Comparison of ENCODE assay signal across 8 cellular contexts in the genomic region with DNA sequence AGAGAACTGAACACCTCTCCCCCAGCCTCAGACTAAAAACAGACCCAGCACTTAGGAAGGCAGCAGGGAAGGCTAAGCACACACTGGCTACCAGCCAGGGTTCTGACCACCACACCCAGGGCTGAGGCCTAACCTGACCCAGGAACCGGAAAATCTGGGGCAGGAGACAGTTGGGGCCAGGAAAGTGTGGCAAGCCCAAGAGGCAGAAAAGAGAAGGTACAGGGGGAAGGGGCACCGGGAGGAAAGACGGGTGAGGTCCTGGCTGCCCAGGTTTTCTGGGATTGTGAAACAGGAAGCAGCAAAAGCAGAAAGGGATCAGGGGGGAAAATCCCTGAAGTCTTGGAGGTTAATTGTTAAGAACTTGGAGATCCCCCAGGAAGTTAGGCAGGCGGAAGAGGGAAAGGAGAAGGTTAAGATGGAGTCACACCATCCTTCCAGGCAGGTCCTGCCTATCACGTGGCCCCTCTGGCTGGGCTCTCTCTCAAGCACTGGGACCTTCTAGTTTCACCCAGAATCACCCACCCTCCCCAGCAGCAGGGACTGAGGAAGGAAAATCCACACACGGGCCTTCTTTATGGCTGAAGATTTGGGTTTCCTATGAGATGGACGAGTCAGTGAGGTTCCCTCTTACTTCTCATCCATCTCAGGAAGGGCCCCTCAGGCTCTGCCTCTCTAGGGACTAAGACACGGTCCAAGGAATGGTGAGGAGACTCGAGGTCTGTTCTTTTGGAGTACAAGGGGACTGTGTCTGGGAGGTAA. TPM values are rescaled to one million over a fixed set of nuclear protein-coding genes. Genes with fewer than 3 reads are reported as not detected.
A peak's percentile ranks its signal among the peaks of the same experiment; 100 is the strongest.
DNase-seq lines count a peak whose midpoint lies in the region; ATAC-seq, FAIRE-seq and TF ChIP-seq lines count a peak whose summit lies in the region.

No MANE protein-coding gene starts in this region.

- peak; percentile 16 for ATAC-seq in RWPE2 (ENCODE audit: low read depth)
- peak; percentile 40 for ATAC-seq in mucosa of descending colon

- H3K4me1 Mint-ChIP-seq in activated T-cell treated with anti-CD3 and anti-CD28 coated beads, Interleukin-2, amount 50 U/mL, for 24 hours (ENCODE audit: low read depth), result peaks cover 60% of the 10 kb centered on the region

- TF ChIP-seq CTCF in RWPE2 (IDR thresholded peaks at IDR 0.05; ENCODE audit: poor library complexity, severe bottlenecking) (no peak), mucosa of descending colon (IDR thresholded peaks at IDR 0.05) (no peak)

- H3K27ac Mint-ChIP-seq in activated T-cell treated with anti-CD3 and anti-CD28 coated beads, Interleukin-2, amount 50 U/mL, for 24 hours, result peak overlapping the region; percentile 96

- WGBS in ectodermal cell, 2 experiments, result 68 to 71% methylated on average over 9 of the region's 9 CpGs

- H3K36me3 Mint-ChIP-seq in activated T-cell treated with anti-CD3 and anti-CD28 coated beads, Interleukin-2, amount 50 U/mL, for 24 hours (ENCODE audit: low read depth), result peaks cover 72% of the 10 kb centered on the region

- H3K4me3 ChIP-seq in RWPE2 (ENCODE audit: severe bottlenecking), result peak overlapping the region; percentile 67
- H3K4me3 ChIP-seq in ectodermal cell (ENCODE audit: insufficient read depth, low read depth, low read length), result peak overlapping the region; percentile 72
- no peak overlapping the region for H3K4me3 ChIP-seq in mucosa of descending colon

- no peaks in the 10 kb centered on the region for H3K9me3 Mint-ChIP-seq in activated T-cell treated with anti-CD3 and anti-CD28 coated beads, Interleukin-2, amount 50 U/mL, for 24 hours

- H3K27me3 ChIP-seq in RWPE2 (ENCODE audit: insufficient read depth, poor library complexity, severe bottlenecking) (no peaks in the 10 kb centered on the region), ectodermal cell (ENCODE audit: control insufficient read depth, insufficient read depth, low read length, poor library complexity, severe bottlenecking) (no peaks in the 10 kb centered on the region)

- H3K9me3 ChIP-seq in RWPE2 (ENCODE audit: severe bottlenecking), result no peaks in the 10 kb centered on the region
- H3K9me3 ChIP-seq in ectodermal cell (ENCODE audit: control insufficient read depth, low read length), result no peaks in the 10 kb centered on the region
- H3K9me3 ChIP-seq in mucosa of descending colon, result no peaks in the 10 kb centered on the region

- intact Hi-C loops in mucosa of descending colon (cut with DNase I, micrococcal nuclease), result no loop called here

- FAIRE-seq in urothelium cell line (lab: Jason Lieb, UNC), result no peak

- H3K27ac ChIP-seq in RWPE2 (ENCODE audit: poor library complexity, severe bottlenecking) (peak overlapping the region; percentile 98), ectodermal cell (ENCODE audit: insufficient read depth, low read depth, low read length, poor library complexity, severe bottlenecking) (no peak overlapping the region)

- H3K4me1 ChIP-seq in RWPE2 (ENCODE audit: insufficient read depth, poor library complexity, severe bottlenecking) (peaks cover 33% of the 10 kb centered on the region), ectodermal cell (ENCODE audit: control insufficient read depth, insufficient read depth, low read length) (peaks cover 47% of the 10 kb centered on the region), mucosa of descending colon (ENCODE audit: low read depth) (peaks cover 52% of the 10 kb centered on the region)

- no peaks in the 10 kb centered on the region for H3K27me3 Mint-ChIP-seq in activated T-cell treated with anti-CD3 and anti-CD28 coated beads, Interleukin-2, amount 50 U/mL, for 24 hours

- peak overlapping the region; percentile 95 for H3K4me3 Mint-ChIP-seq in activated T-cell treated with anti-CD3 and anti-CD28 coated beads, Interleukin-2, amount 50 U/mL, for 24 hours

- DNase-seq in activated T-cell treated with anti-CD3 and anti-CD28 coated beads, Interleukin-2, amount 50 U/mL, for 24 hours, result peak; percentile 42
- no peak for DNase-seq in activated T-cell treated with anti-CD3 and anti-CD28 coated beads for 4 hours
- no peak for DNase-seq in RWPE2 (ENCODE audit: low spot score)
- DNase-seq in mucosa of descending colon, result peak; percentile 77 to 83 (median 77)
- no peak for DNase-seq in D341Med (ENCODE audit: low spot score)
- no peak for DNase-seq in urothelium cell line (ENCODE audit: low spot score)
- no peak for DNase-seq in mesenteric fat pad (ENCODE audit: low spot score)

- H3K36me3 ChIP-seq in RWPE2 (ENCODE audit: low read depth) (peaks cover 41% of the 10 kb centered on the region), ectodermal cell (ENCODE audit: control insufficient read depth, insufficient read depth, low read length) (peaks cover 4% of the 10 kb centered on the region), mucosa of descending colon (ENCODE audit: low read depth) (peaks cover 7% of the 10 kb centered on the region)

RNA-seq across cellular contexts. Expression of a gene that starts 2.6 kb away (rescaled TPM):
- polyA plus RNA-seq in ectodermal cell (2013, experiment 1 of 4), result 528 TPM
- polyA plus RNA-seq in ectodermal cell (2013, experiment 2 of 4), result 490 TPM
- polyA plus RNA-seq in ectodermal cell (2013, experiment 3 of 4), result 359 TPM
- 394 TPM for polyA plus RNA-seq in ectodermal cell (2013, experiment 4 of 4)
- total RNA-seq in mucosa of descending colon, result 100 to 1,000 TPM; 196 to 264 (median 221) TPM
- 154 TPM for total RNA-seq in mesenteric fat pad

RNA-seq across cellular contexts. Expression of a gene that starts 8.0 kb away (rescaled TPM):
- 30.4 TPM for polyA plus RNA-seq in ectodermal cell (2013, experiment 1 of 4)
- 35.6 TPM for polyA plus RNA-seq in ectodermal cell (2013, experiment 2 of 4)
- polyA plus RNA-seq in ectodermal cell (2013, experiment 3 of 4), result 32.6 TPM
- polyA plus RNA-seq in ectodermal cell (2013, experiment 4 of 4), result 33.5 TPM
- 10 to 100 TPM; 50.1 to 61.7 (median 57.6) TPM for total RNA-seq in mucosa of descending colon
- 89.6 TPM for total RNA-seq in mesenteric fat pad

RNA-seq across cellular contexts. Expression of a gene that starts 18.5 kb away (rescaled TPM):
- polyA plus RNA-seq in ectodermal cell (2013, experiment 1 of 4), result 120 TPM
- 111 TPM for polyA plus RNA-seq in ectodermal cell (2013, experiment 2 of 4)
- polyA plus RNA-seq in ectodermal cell (2013, experiment 3 of 4), result 81.7 TPM
- polyA plus RNA-seq in ectodermal cell (2013, experiment 4 of 4), result 100 TPM
- total RNA-seq in mucosa of descending colon (10 to 100 TPM; 55.0 to 66.1 (median 59.2) TPM), mesenteric fat pad (64.4 TPM)

RNA-seq across cellular contexts. Expression of a gene that starts 20.3 kb away (rescaled TPM):
- 53.3 TPM for polyA plus RNA-seq in ectodermal cell (2013, experiment 1 of 4)
- polyA plus RNA-seq in ectodermal cell (2013, experiment 2 of 4), result 51.6 TPM
- polyA plus RNA-seq in ectodermal cell (2013, experiment 3 of 4), result 30.4 TPM
- 36.2 TPM for polyA plus RNA-seq in ectodermal cell (2013, experiment 4 of 4)
- total RNA-seq in mucosa of descending colon, result 10 to 100 TPM; 27.8 to 33.0 (median 31.0) TPM
- total RNA-seq in mesenteric fat pad, result 24.4 TPM

RNA-seq across cellular contexts. Expression of a gene that starts 20.6 kb away (rescaled TPM):
- 36.4 TPM for polyA plus RNA-seq in ectodermal cell (2013, experiment 1 of 4)
- polyA plus RNA-seq in ectodermal cell (2013, experiment 2 of 4), result 38.3 TPM
- 38.8 TPM for polyA plus RNA-seq in ectodermal cell (2013, experiment 3 of 4)
- 44.8 TPM for polyA plus RNA-seq in ectodermal cell (2013, experiment 4 of 4)
- total RNA-seq in mucosa of descending colon, result 10 to 100 TPM; 35.1 to 58.6 (median 44.4) TPM
- total RNA-seq in mesenteric fat pad, result 20.0 TPM

Comparison
In these comparisons a context has a peak if more than half of its experiments do, and no peak if none do; other contexts are left out.
1. DNase-seq: peak in activated T-cell treated with anti-CD3 and anti-CD28 coated beads, Interleukin-2, amount 50 U/mL, for 24 hours (single experiment) and mucosa of descending colon (3 of 3); none in activated T-cell treated with anti-CD3 and anti-CD28 coated beads for 4 hours (single experiment), RWPE2 (single experiment), D341Med (single experiment), urothelium cell line (single experiment) and mesenteric fat pad (single experiment).